In the genomic region with DNA sequence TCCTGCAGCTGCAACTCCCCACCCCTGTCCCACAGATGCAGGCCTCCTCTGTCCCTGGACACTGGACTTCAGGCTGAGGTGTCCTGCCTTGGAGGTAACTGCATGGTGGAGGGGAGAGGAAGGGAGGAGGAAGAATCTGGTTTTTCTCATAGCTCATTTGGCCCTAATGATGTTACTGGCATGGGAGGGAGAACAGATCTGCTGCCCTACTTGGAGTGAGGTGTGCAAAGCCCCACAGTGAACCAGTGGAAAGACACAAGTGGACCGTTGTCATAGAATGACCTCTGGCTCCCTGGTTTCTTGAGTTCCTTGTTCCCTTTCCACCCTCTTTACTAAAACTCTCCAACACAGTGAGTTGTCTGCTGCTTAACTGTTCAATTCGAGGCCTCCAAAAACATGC, we compare ENCODE assay signal across 33 cellular contexts.
"Had no signal": no experiment of that assay in that cellular context is flagged by ENCODE, and none has a peak within 500 bp of the region (broad histone marks: within the 10 kb centered on the region; RNA-seq: fewer than 3 reads in every experiment).

No MANE protein-coding gene starts in this region.

- H3K36me3 Mint-ChIP-seq: activated CD8-positive, alpha-beta memory T cell treated with anti-CD3 and anti-CD28 coated beads, Interleukin-2, amount 10 ng/mL, durations not matched to agents 7 days and 5 days; activated naive CD4-positive, alpha-beta T cell treated with anti-CD3 and anti-CD28 coated beads, Interleukin-2, amount 10 ng/mL, durations not matched to agents 7 days and 5 days; activated naive CD8-positive, alpha-beta T cell treated with anti-CD3 and anti-CD28 coated beads, Interleukin-2, amount 10 ng/mL, durations not matched to agents 7 days and 5 days; brain had no signal

- H3K4me3 Mint-ChIP-seq: activated B cell treated with CpG ODN at 0.5 μM for 24 hours; activated CD8-positive, alpha-beta memory T cell treated with anti-CD3 and anti-CD28 coated beads, Interleukin-2, amount 10 ng/mL, durations not matched to agents 7 days and 5 days; activated CD8-positive, alpha-beta T cell treated with anti-CD3 and anti-CD28 coated beads for 36 hours; activated naive CD4-positive, alpha-beta T cell treated with anti-CD3 and anti-CD28 coated beads, Interleukin-2, amount 10 ng/mL, durations not matched to agents 7 days and 5 days; activated naive CD8-positive, alpha-beta T cell treated with anti-CD3 and anti-CD28 coated beads, Interleukin-2, amount 10 ng/mL, durations not matched to agents 7 days and 5 days; activated T-cell treated with anti-CD3 and anti-CD28 coated beads, Interleukin-2, amount 50 U/mL, for 24 hours; activated T-cell treated with anti-CD3 and anti-CD28 coated beads, Interleukin-2, amount 50 U/mL, for 72 hours; brain; effector memory CD8-positive, alpha-beta T cell; T-helper 17 cell; T-helper 2 cell treated with Interferon-gamma antibody and Interleukin-4, amounts not matched to agents 5 μg/mL and 100 μg/mL, for 36 hours had no signal

- H3K9me3 ChIP-seq: ascending aorta, breast epithelium had no signal

- H3K9me3 Mint-ChIP-seq: activated B cell treated with CpG ODN at 0.5 μM for 24 hours; activated CD8-positive, alpha-beta T cell treated with anti-CD3 and anti-CD28 coated beads for 36 hours; activated naive CD4-positive, alpha-beta T cell treated with anti-CD3 and anti-CD28 coated beads, Interleukin-2, amount 10 ng/mL, durations not matched to agents 7 days and 5 days; activated naive CD8-positive, alpha-beta T cell treated with anti-CD3 and anti-CD28 coated beads, Interleukin-2, amount 10 ng/mL, durations not matched to agents 7 days and 5 days had no signal

- H3K27ac Mint-ChIP-seq: activated B cell treated with CpG ODN at 0.5 μM for 24 hours; activated CD8-positive, alpha-beta memory T cell treated with anti-CD3 and anti-CD28 coated beads, Interleukin-2, amount 10 ng/mL, durations not matched to agents 7 days and 5 days; activated CD8-positive, alpha-beta T cell treated with anti-CD3 and anti-CD28 coated beads for 36 hours; activated naive CD4-positive, alpha-beta T cell treated with anti-CD3 and anti-CD28 coated beads, Interleukin-2, amount 10 ng/mL, durations not matched to agents 7 days and 5 days; activated naive CD4-positive, alpha-beta T cell treated with anti-CD3 and anti-CD28 coated beads, Interleukin-2, amount 50 U/mL, for 72 hours; activated naive CD8-positive, alpha-beta T cell treated with anti-CD3 and anti-CD28 coated beads, Interleukin-2, amount 10 ng/mL, durations not matched to agents 7 days and 5 days; activated T-cell treated with anti-CD3 and anti-CD28 coated beads, Interleukin-2, amount 50 U/mL, for 24 hours; activated T-cell treated with anti-CD3 and anti-CD28 coated beads, Interleukin-2, amount 50 U/mL, for 72 hours; brain; effector memory CD8-positive, alpha-beta T cell; T-helper 17 cell; T-helper 2 cell treated with Interferon-gamma antibody and Interleukin-4, amounts not matched to agents 5 μg/mL and 100 μg/mL, for 36 hours had no signal

- H3K27ac ChIP-seq: ascending aorta, WERI-Rb-1 had no signal

- ATAC-seq: activated CD4-positive, CD25-positive, alpha-beta regulatory T cell treated with anti-CD3 and anti-CD28 coated beads, Interleukin-2, amount 50 U/mL, for 24 hours; activated CD8-positive, alpha-beta memory T cell treated with anti-CD3 and anti-CD28 coated beads, Interleukin-2, amount 10 ng/mL, durations not matched to agents 7 days and 5 days; activated CD8-positive, alpha-beta T cell treated with anti-CD3 and anti-CD28 coated beads for 36 hours; activated naive CD4-positive, alpha-beta T cell treated with anti-CD3 and anti-CD28 coated beads, Interleukin-2, amount 50 U/mL, for 72 hours; activated T-cell treated with anti-CD3 and anti-CD28 coated beads, Interleukin-2, amount 50 U/mL, for 72 hours; effector memory CD8-positive, alpha-beta T cell; T-helper 17 cell had no signal

- H3K4me3 ChIP-seq: ascending aorta, breast epithelium had no signal

- H3K36me3 ChIP-seq: ascending aorta, breast epithelium, WERI-Rb-1 had no signal

- FAIRE-seq: colon, frontal cortex had no signal

- H3K4me1 ChIP-seq: ascending aorta, breast epithelium had no signal

- DNase-seq: activated B cell treated with CpG ODN at 0.5 μM for 24 hours; activated CD4-positive, alpha-beta T cell treated with anti-CD3 and anti-CD28 coated beads for 48 hours; activated CD4-positive, alpha-beta T cell treated with anti-CD3 and anti-CD28 coated beads, Interleukin-2, amount 50 U/mL, for 1 hour; activated CD4-positive, alpha-beta T cell treated with anti-CD3 and anti-CD28 coated beads, Interleukin-2, amount 50 U/mL, for 48 hours; activated CD8-positive, alpha-beta memory T cell treated with anti-CD3 and anti-CD28 coated beads, Interleukin-2, amount 10 ng/mL, durations not matched to agents 7 days and 5 days; activated CD8-positive, alpha-beta memory T cell treated with anti-CD3 and anti-CD28 coated beads, Interleukin-2, amount 50 U/mL, for 48 hours; activated CD8-positive, alpha-beta T cell treated with anti-CD3 and anti-CD28 coated beads for 36 hours; activated gamma-delta T cell; activated naive CD4-positive, alpha-beta T cell; activated naive CD4-positive, alpha-beta T cell treated with anti-CD3 and anti-CD28 coated beads, Interleukin-2, amount 10 ng/mL, durations not matched to agents 7 days and 5 days; activated naive CD8-positive, alpha-beta T cell treated with anti-CD3 and anti-CD28 coated beads, Interleukin-2, amount 10 ng/mL, durations not matched to agents 7 days and 5 days; activated T-cell treated with anti-CD3 and anti-CD28 coated beads for 4 hours; activated T-cell treated with anti-CD3 and anti-CD28 coated beads, Interleukin-2, amount 50 U/mL, for 24 hours; activated T-cell treated with anti-CD3 and anti-CD28 coated beads, Interleukin-2, amount 50 U/mL, for 72 hours; cortex of kidney; dermis blood vessel endothelial cell; effector CD4-positive, alpha-beta T cell; effector memory CD8-positive, alpha-beta T cell; erythroblast; foreskin fibroblast; head of caudate nucleus; T-helper 1 cell; T-helper 17 cell; T1000; WERI-Rb-1 had no signal

- H3K4me1 Mint-ChIP-seq: activated B cell treated with CpG ODN at 0.5 μM for 24 hours; activated CD8-positive, alpha-beta memory T cell treated with anti-CD3 and anti-CD28 coated beads, Interleukin-2, amount 10 ng/mL, durations not matched to agents 7 days and 5 days; activated naive CD4-positive, alpha-beta T cell treated with anti-CD3 and anti-CD28 coated beads, Interleukin-2, amount 10 ng/mL, durations not matched to agents 7 days and 5 days; activated naive CD8-positive, alpha-beta T cell treated with anti-CD3 and anti-CD28 coated beads, Interleukin-2, amount 10 ng/mL, durations not matched to agents 7 days and 5 days; brain; T-helper 17 cell had no signal

- H3K27me3 Mint-ChIP-seq: activated B cell treated with CpG ODN at 0.5 μM for 24 hours, T-helper 17 cell had no signal

- H3K27me3 ChIP-seq: ascending aorta, breast epithelium had no signal
